In genomic region chr5:113025596-113025995, GRCh38 we compare ENCODE assay signal across 26 cellular contexts.
"Had no signal": no experiment of that assay in that cellular context is flagged by ENCODE, and none has a peak within 500 bp of the region (broad histone marks: within the 10 kb centered on the region; RNA-seq: fewer than 3 reads in every experiment).

No MANE protein-coding gene starts in this region.

- ATAC-seq: activated CD4-positive, CD25-positive, alpha-beta regulatory T cell treated with anti-CD3 and anti-CD28 coated beads, Interleukin-2, amount 50 U/mL, for 24 hours; activated T-cell treated with anti-CD3 and anti-CD28 coated beads, Interleukin-2, amount 50 U/mL, for 72 hours; esophagus mucosa; mucosa of descending colon; right lobe of liver; stimulated activated effector memory CD8-positive, alpha-beta T cell treated with anti-CD3 and anti-CD28 coated beads, Interleukin-12 subunit alpha, Interleukin-12 subunit beta, amount 100 ng/mL, for 72 hours; stimulated activated naive CD8-positive, alpha-beta T cell treated with anti-CD3 and anti-CD28 coated beads, Interleukin-15, amount 100 ng/mL, for 72 hours had no signal

- H3K4me3 Mint-ChIP-seq: activated naive CD4-positive, alpha-beta T cell treated with anti-CD3 and anti-CD28 coated beads, Interleukin-2, amount 50 U/mL, for 24 hours; activated T-cell treated with anti-CD3 and anti-CD28 coated beads, Interleukin-2, amount 50 U/mL, for 72 hours; stimulated activated effector memory CD8-positive, alpha-beta T cell treated with anti-CD3 and anti-CD28 coated beads, Interleukin-12 subunit alpha, Interleukin-12 subunit beta, amount 100 ng/mL, for 72 hours; stimulated activated naive CD8-positive, alpha-beta T cell treated with anti-CD3 and anti-CD28 coated beads, Interleukin-15, amount 100 ng/mL, for 72 hours; T-helper 2 cell treated with Interferon-gamma antibody and Interleukin-4, amounts not matched to agents 5 μg/mL and 100 μg/mL, for 36 hours had no signal

- H3K9me3 ChIP-seq: adrenal gland, ascending aorta, mucosa of descending colon, right lobe of liver, SK-N-SH, transverse colon had no signal

- H3K27ac Mint-ChIP-seq: activated naive CD4-positive, alpha-beta T cell treated with anti-CD3 and anti-CD28 coated beads, Interleukin-2, amount 50 U/mL, for 24 hours; activated T-cell treated with anti-CD3 and anti-CD28 coated beads, Interleukin-2, amount 50 U/mL, for 72 hours; stimulated activated effector memory CD8-positive, alpha-beta T cell treated with anti-CD3 and anti-CD28 coated beads, Interleukin-12 subunit alpha, Interleukin-12 subunit beta, amount 100 ng/mL, for 72 hours; stimulated activated naive CD8-positive, alpha-beta T cell treated with anti-CD3 and anti-CD28 coated beads, Interleukin-15, amount 100 ng/mL, for 72 hours; T-helper 2 cell treated with Interferon-gamma antibody and Interleukin-4, amounts not matched to agents 5 μg/mL and 100 μg/mL, for 36 hours had no signal

- DNase-seq: activated CD4-positive, alpha-beta T cell treated with anti-CD3 and anti-CD28 coated beads, Interleukin-2, amount 50 U/mL, for 4 hours; activated effector memory CD4-positive, alpha-beta T cell treated with Interleukin-2 at 50 U/mL for 16 hours; activated T-cell treated with anti-CD3 and anti-CD28 coated beads, Interleukin-2, amount 50 U/mL, for 72 hours; adrenal gland; brain microvascular endothelial cell; central memory CD4-positive, alpha-beta T cell; effector memory CD4-positive, alpha-beta T cell; foreskin melanocyte; hippocampal formation; mesendoderm; mucosa of descending colon; occipital lobe; posterior cingulate gyrus; right lobe of liver; SK-N-SH; small intestine; stimulated activated CD4-positive, alpha-beta T cell treated with anti-CD3 and anti-CD28 coated beads, Interleukin-2, amount 100 ng/mL, for 24 hours; stimulated activated naive CD8-positive, alpha-beta T cell treated with anti-CD3 and anti-CD28 coated beads, Interleukin-15, amount 100 ng/mL, for 72 hours; transverse colon had no signal

- H3K9me3 Mint-ChIP-seq: activated naive CD4-positive, alpha-beta T cell treated with anti-CD3 and anti-CD28 coated beads, Interleukin-2, amount 50 U/mL, for 24 hours; activated T-cell treated with anti-CD3 and anti-CD28 coated beads, Interleukin-2, amount 50 U/mL, for 72 hours; stimulated activated effector memory CD8-positive, alpha-beta T cell treated with anti-CD3 and anti-CD28 coated beads, Interleukin-12 subunit alpha, Interleukin-12 subunit beta, amount 100 ng/mL, for 72 hours; stimulated activated naive CD8-positive, alpha-beta T cell treated with anti-CD3 and anti-CD28 coated beads, Interleukin-15, amount 100 ng/mL, for 72 hours; T-helper 2 cell treated with Interferon-gamma antibody and Interleukin-4, amounts not matched to agents 5 μg/mL and 100 μg/mL, for 36 hours had no signal

- H3K4me3 ChIP-seq: adrenal gland, ascending aorta, mucosa of descending colon, right lobe of liver, transverse colon had no signal

- H3K27me3 ChIP-seq: adrenal gland, ascending aorta, brain microvascular endothelial cell, right lobe of liver, transverse colon had no signal

- H3K27me3 Mint-ChIP-seq: activated naive CD4-positive, alpha-beta T cell treated with anti-CD3 and anti-CD28 coated beads, Interleukin-2, amount 50 U/mL, for 24 hours; stimulated activated naive CD8-positive, alpha-beta T cell treated with anti-CD3 and anti-CD28 coated beads, Interleukin-15, amount 100 ng/mL, for 72 hours had no signal

- H3K27ac ChIP-seq: adrenal gland, ascending aorta, brain microvascular endothelial cell, right lobe of liver, transverse colon, VCaP had no signal

- H3K4me1 ChIP-seq: adrenal gland, ascending aorta, right lobe of liver, transverse colon had no signal
